ENCODE assay signal across 1 cellular context in the genomic region with DNA sequence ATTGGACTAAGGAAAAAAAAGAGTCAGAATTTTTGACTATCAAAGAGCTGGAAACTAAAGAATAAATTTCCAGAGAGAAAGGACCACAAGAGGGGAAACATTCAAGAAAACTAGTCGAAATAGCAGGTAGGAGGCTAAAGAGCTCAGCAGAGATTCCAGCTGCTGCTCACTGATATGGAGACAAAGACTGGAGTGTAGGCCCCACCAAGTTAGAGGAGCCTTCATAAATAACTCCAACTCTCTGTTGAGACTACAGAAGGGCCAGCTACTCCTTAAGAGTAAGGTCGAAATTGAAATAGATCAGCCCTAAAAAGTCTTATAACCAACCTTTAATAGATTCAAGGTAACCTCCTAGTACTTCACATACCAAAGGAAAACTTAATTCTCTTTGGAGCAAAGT.
TF ChIP-seq lines count a peak whose summit lies in the region.

No MANE protein-coding gene starts in this region.

TF ChIP-seq in K562, 482 proteins besides CTCF, POLR2A, EP300 and RAD21 (continued from another document):
- TF ChIP-seq ZNF311 (CRISPR knock-in tag; IDR thresholded peaks at IDR 0.05) (no peak), ETS2 (tag; IDR thresholded peaks at IDR 0.05; ENCODE audit: borderline replicate concordance, poor library complexity, severe bottlenecking) (no peak), NCOR1 (IDR thresholded peaks at IDR 0.05) (peak; percentile 30; the same call in 1 of the 2 replicates), MEF2D (tag; conservative IDR thresholded peaks at IDR 0.05; ENCODE audit: low read depth) (no peak), KDM1A (IDR thresholded peaks at IDR 0.05) (0 out of 4 replicates have a peak, but pooled peaks of 1 of the 2 experiments have one; percentile 26), ESRRA (IDR thresholded peaks at IDR 0.05; ENCODE audit: borderline replicate concordance, low read depth) (no peak), BRF1 (IDR thresholded peaks at IDR 0.05; ENCODE audit: borderline replicate concordance, extremely low read depth, insufficient read length) (no peak), CBFA2T3 (IDR thresholded peaks at IDR 0.05) (peak; percentile 59), TAL1 (IDR thresholded peaks at IDR 0.05) (peak; percentile 34; the same call in 1 of the 2 replicates), ARID1B (IDR thresholded peaks at IDR 0.05) (peak; percentile 68), GTF2F1 (IDR thresholded peaks at IDR 0.05; ENCODE audit: low read depth, low read length) (no peak), DPF2 (IDR thresholded peaks at IDR 0.05) (peak; percentile 44; the same call in 1 of the 2 replicates), LCOR (CRISPR knock-in tag; IDR thresholded peaks at IDR 0.05) (no peak), ZNF12 (CRISPR knock-in tag; IDR thresholded peaks at IDR 0.05) (no peak), MEIS2 (IDR thresholded peaks at IDR 0.05; ENCODE audit: partially characterized antibody) (peak; percentile 54), TCFL5 (CRISPR knock-in tag; conservative IDR thresholded peaks at IDR 0.05) (no peak), ETV5 (CRISPR knock-in tag; IDR thresholded peaks at IDR 0.05; ENCODE audit: low read depth) (no peak), TEAD4 (IDR thresholded peaks at IDR 0.05; ENCODE audit: low read length) (0 out of 2 replicates have a peak, but pooled peaks have one; percentile 26), TEAD4 (CRISPR knock-in tag; IDR thresholded peaks at IDR 0.05; ENCODE audit: borderline replicate concordance) (no peak), HMGN3 (IDR thresholded peaks at IDR 0.05; ENCODE audit: borderline replicate concordance, extremely low read depth, insufficient read length, low read depth, low read length) (no peak)
- TF ChIP-seq, protein P1, sequence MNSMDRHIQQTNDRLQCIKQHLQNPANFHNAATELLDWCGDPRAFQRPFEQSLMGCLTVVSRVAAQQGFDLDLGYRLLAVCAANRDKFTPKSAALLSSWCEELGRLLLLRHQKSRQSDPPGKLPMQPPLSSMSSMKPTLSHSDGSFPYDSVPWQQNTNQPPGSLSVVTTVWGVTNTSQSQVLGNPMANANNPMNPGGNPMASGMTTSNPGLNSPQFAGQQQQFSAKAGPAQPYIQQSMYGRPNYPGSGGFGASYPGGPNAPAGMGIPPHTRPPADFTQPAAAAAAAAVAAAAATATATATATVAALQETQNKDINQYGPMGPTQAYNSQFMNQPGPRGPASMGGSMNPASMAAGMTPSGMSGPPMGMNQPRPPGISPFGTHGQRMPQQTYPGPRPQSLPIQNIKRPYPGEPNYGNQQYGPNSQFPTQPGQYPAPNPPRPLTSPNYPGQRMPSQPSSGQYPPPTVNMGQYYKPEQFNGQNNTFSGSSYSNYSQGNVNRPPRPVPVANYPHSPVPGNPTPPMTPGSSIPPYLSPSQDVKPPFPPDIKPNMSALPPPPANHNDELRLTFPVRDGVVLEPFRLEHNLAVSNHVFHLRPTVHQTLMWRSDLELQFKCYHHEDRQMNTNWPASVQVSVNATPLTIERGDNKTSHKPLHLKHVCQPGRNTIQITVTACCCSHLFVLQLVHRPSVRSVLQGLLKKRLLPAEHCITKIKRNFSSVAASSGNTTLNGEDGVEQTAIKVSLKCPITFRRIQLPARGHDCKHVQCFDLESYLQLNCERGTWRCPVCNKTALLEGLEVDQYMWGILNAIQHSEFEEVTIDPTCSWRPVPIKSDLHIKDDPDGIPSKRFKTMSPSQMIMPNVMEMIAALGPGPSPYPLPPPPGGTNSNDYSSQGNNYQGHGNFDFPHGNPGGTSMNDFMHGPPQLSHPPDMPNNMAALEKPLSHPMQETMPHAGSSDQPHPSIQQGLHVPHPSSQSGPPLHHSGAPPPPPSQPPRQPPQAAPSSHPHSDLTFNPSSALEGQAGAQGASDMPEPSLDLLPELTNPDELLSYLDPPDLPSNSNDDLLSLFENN (IDR thresholded peaks at IDR 0.05; ENCODE audit: low read depth in 2 of 2, low read length in 2 of 2) = no peak
- TF ChIP-seq, protein P2, sequence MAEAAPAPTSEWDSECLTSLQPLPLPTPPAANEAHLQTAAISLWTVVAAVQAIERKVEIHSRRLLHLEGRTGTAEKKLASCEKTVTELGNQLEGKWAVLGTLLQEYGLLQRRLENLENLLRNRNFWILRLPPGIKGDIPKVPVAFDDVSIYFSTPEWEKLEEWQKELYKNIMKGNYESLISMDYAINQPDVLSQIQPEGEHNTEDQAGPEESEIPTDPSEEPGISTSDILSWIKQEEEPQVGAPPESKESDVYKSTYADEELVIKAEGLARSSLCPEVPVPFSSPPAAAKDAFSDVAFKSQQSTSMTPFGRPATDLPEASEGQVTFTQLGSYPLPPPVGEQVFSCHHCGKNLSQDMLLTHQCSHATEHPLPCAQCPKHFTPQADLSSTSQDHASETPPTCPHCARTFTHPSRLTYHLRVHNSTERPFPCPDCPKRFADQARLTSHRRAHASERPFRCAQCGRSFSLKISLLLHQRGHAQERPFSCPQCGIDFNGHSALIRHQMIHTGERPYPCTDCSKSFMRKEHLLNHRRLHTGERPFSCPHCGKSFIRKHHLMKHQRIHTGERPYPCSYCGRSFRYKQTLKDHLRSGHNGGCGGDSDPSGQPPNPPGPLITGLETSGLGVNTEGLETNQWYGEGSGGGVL (CRISPR knock-in tag; IDR thresholded peaks at IDR 0.05) = no peak
- TF ChIP-seq, protein P3, sequence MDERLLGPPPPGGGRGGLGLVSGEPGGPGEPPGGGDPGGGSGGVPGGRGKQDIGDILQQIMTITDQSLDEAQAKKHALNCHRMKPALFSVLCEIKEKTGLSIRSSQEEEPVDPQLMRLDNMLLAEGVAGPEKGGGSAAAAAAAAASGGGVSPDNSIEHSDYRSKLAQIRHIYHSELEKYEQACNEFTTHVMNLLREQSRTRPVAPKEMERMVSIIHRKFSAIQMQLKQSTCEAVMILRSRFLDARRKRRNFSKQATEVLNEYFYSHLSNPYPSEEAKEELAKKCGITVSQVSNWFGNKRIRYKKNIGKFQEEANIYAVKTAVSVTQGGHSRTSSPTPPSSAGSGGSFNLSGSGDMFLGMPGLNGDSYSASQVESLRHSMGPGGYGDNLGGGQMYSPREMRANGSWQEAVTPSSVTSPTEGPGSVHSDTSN (CRISPR knock-in tag; IDR thresholded peaks at IDR 0.05; ENCODE audit: low read depth) = no peak
- TF ChIP-seq, protein P3 (tag; conservative IDR thresholded peaks at IDR 0.05; ENCODE audit: low read depth) = peak; percentile 27; the same call in 1 of the 2 replicates
- TF ChIP-seq, protein P4, sequence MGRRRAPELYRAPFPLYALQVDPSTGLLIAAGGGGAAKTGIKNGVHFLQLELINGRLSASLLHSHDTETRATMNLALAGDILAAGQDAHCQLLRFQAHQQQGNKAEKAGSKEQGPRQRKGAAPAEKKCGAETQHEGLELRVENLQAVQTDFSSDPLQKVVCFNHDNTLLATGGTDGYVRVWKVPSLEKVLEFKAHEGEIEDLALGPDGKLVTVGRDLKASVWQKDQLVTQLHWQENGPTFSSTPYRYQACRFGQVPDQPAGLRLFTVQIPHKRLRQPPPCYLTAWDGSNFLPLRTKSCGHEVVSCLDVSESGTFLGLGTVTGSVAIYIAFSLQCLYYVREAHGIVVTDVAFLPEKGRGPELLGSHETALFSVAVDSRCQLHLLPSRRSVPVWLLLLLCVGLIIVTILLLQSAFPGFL (CRISPR knock-in tag; IDR thresholded peaks at IDR 0.05) = no peak
